10 cellular contexts compared by ENCODE assay signal in genomic region chr4:997375-998071, GRCh38. TPM values are rescaled to one million over a fixed set of nuclear protein-coding genes. Genes with fewer than 3 reads are reported as not detected.
DNase-seq lines count a peak whose midpoint lies in the region; ATAC-seq, FAIRE-seq and TF ChIP-seq lines count a peak whose summit lies in the region.
"Had no signal": no experiment of that assay in that cellular context is flagged by ENCODE, and none has a peak within 500 bp of the region (broad histone marks: within the 10 kb centered on the region; RNA-seq: fewer than 3 reads in every experiment).

No MANE protein-coding gene starts in this region.

- H3K4me1 ChIP-seq in adipocyte (ENCODE audit: control insufficient read depth, insufficient read depth, low read length) (peaks cover 8% of the 10 kb centered on the region), iPS DF 6.9 (ENCODE audit: control insufficient read depth, insufficient read depth, low read length) (peaks cover 1% of the 10 kb centered on the region; the same call in 1 of the 2 replicates), skeletal muscle satellite cell (ENCODE audit: control insufficient read depth, insufficient read depth, low read length) (no peaks in the 10 kb centered on the region)

- TF ChIP-seq POLR2A in GM12891 (IDR thresholded peaks at IDR 0.05; ENCODE audit: low read depth, low read length), result no peak

- no peaks in the 10 kb centered on the region for H3K9me3 ChIP-seq in adipocyte (ENCODE audit: control insufficient read depth, low read length)
- no peaks in the 10 kb centered on the region for H3K9me3 ChIP-seq in iPS DF 6.9 (ENCODE audit: control insufficient read depth, insufficient read depth, low read length)
- H3K9me3 ChIP-seq in skeletal muscle satellite cell (replicated peaks; ENCODE audit: low read length), result no peaks in the 10 kb centered on the region

- no peak overlapping the region for H3K27ac ChIP-seq in iPS DF 6.9 (ENCODE audit: low read length)

- H3K4me3 ChIP-seq in H7 (ENCODE audit: insufficient read depth, low read depth, low read length), result peak overlapping the region; percentile 30
- H3K4me3 ChIP-seq in adipocyte (ENCODE audit: low read length), result peak overlapping the region; percentile 44
- peak overlapping the region; percentile 38; the same call in 1 of the 2 replicates for H3K4me3 ChIP-seq in iPS DF 6.9 (ENCODE audit: low read length)
- peak overlapping the region; percentile 39 for H3K4me3 ChIP-seq in skeletal muscle satellite cell (ENCODE audit: low read length)

- peak overlapping the region; percentile 61 for H3K4me2 ChIP-seq in skeletal muscle satellite cell (ENCODE audit: low read length)

- WGBS in iPS DF 6.9 (ENCODE audit: insufficient coverage, insufficient read length), result no CpG with 5 or more reads among the region's 68 CpGs

- H3K36me3 ChIP-seq in H7 (replicated peaks; ENCODE audit: control insufficient read depth, insufficient read depth, low read length), result no peaks in the 10 kb centered on the region
- H3K36me3 ChIP-seq in adipocyte (ENCODE audit: control insufficient read depth, insufficient read depth, low read length, severe bottlenecking), result no peaks in the 10 kb centered on the region
- no peaks in the 10 kb centered on the region for H3K36me3 ChIP-seq in iPS DF 6.9 (ENCODE audit: control insufficient read depth, insufficient read depth, low read length)
- H3K36me3 ChIP-seq in skeletal muscle satellite cell (ENCODE audit: insufficient read depth, low read length), result no peaks in the 10 kb centered on the region

- peak; percentile 92 for DNase-seq in H7
- DNase-seq in adipocyte (ENCODE audit: low read depth), result peak; percentile 71
- DNase-seq in iPS DF 6.9 (ENCODE audit: low read depth, low spot score), result no peak
- no peak for DNase-seq in GM12891 (ENCODE audit: insufficient read length, low spot score)
- DNase-seq in activated CD4-positive, alpha-beta T cell treated with anti-CD3 and anti-CD28 coated beads for 48 hours, result no peak
- DNase-seq: NCI-H82; stimulated activated CD4-positive, alpha-beta T cell treated with anti-CD3 and anti-CD28 coated beads, Interleukin-1b, Interleukin-23, amount 100 ng/mL, for 48 hours had no signal

- H3K27me3 ChIP-seq in H7 (ENCODE audit: control insufficient read depth, insufficient read depth, low read length) (peaks cover 38% of the 10 kb centered on the region), adipocyte (replicated peaks; ENCODE audit: control insufficient read depth, insufficient read depth, low read length) (peaks cover 15% of the 10 kb centered on the region), iPS DF 6.9 (ENCODE audit: control insufficient read depth, insufficient read depth, low read length) (peaks cover 41% of the 10 kb centered on the region; the same call in 1 of the 2 replicates), skeletal muscle satellite cell (ENCODE audit: control insufficient read depth, insufficient read depth, low read length) (peaks cover 51% of the 10 kb centered on the region)

- no peak for ATAC-seq in GM18858 (IDR thresholded peaks at IDR 0.05; ENCODE audit: unreplicated experiment)
- no peak for ATAC-seq in GM21360 (IDR thresholded peaks at IDR 0.05; ENCODE audit: unreplicated experiment)

- FAIRE-seq in GM12891 (lab: Jason Lieb, UNC), result no peak

- H3K9ac ChIP-seq in adipocyte (ENCODE audit: low read length), result peak overlapping the region; percentile 54
- H3K9ac ChIP-seq in skeletal muscle satellite cell (ENCODE audit: low read depth, low read length), result peak overlapping the region; percentile 35

TF ChIP-seq in GM12891, 5 proteins besides CTCF, POLR2A, EP300 and RAD21:
- TF ChIP-seq PAX5 (IDR thresholded peaks at IDR 0.05; ENCODE audit: insufficient read depth, low read length, severe bottlenecking), result no peak
- no peak for TF ChIP-seq TAF1 (IDR thresholded peaks at IDR 0.05; ENCODE audit: low read depth, low read length)
- TF ChIP-seq SPI1 (IDR thresholded peaks at IDR 0.05; ENCODE audit: low read depth, low read length), result no peak

RNA-seq across cellular contexts. Expression of gene SLC26A1, which starts 4.3 kb away (rescaled TPM):
- total RNA-seq in H7 (2014; rRNA removed; shearing (Covaris generic)), result 0.03 and 0.30 TPM in 2 replicates
- total RNA-seq in skeletal muscle satellite cell (2012; rRNA removed), result under 0.01 and 0.22 TPM in 2 replicates
- 0.23 TPM for polyA plus RNA-seq in GM12891 (2012; ENCODE audit: low read depth, missing spikeins)

RNA-seq across cellular contexts. Expression of gene IDUA, which starts 10.7 kb away (rescaled TPM):
- 4.6 TPM in 2 replicates for total RNA-seq in H7 (2014; rRNA removed; shearing (Covaris generic))
- 11.7 and 15.5 TPM in 2 replicates for total RNA-seq in skeletal muscle satellite cell (2012; rRNA removed)
- polyA plus RNA-seq in GM12891 (2012; ENCODE audit: low read depth, missing spikeins), result 2.3 TPM

RNA-seq across cellular contexts. Expression of gene FGFRL1, which starts 13.9 kb away (rescaled TPM):
- total RNA-seq in H7 (2014; rRNA removed; shearing (Covaris generic)), result 23.3 and 39.1 TPM in 2 replicates
- total RNA-seq in skeletal muscle satellite cell (2012; rRNA removed), result 14.2 and 19.9 TPM in 2 replicates
- polyA plus RNA-seq in GM12891 (2012; ENCODE audit: low read depth, missing spikeins), result 0.46 TPM

RNA-seq across cellular contexts. Expression of gene DGKQ, which starts 24.2 kb away (rescaled TPM):
- 19.4 and 26.7 TPM in 2 replicates for total RNA-seq in H7 (2014; rRNA removed; shearing (Covaris generic))
- 12.9 and 13.5 TPM in 2 replicates for total RNA-seq in skeletal muscle satellite cell (2012; rRNA removed)
- 1.9 TPM for polyA plus RNA-seq in GM12891 (2012; ENCODE audit: low read depth, missing spikeins)

Comparison
In these comparisons a context has a peak if more than half of its experiments do, and no peak if none do; other contexts are left out.
1. DNase-seq: peak in H7 (single experiment) and adipocyte (single experiment); none in iPS DF 6.9 (single experiment), GM12891 (single experiment) and activated CD4-positive, alpha-beta T cell treated with anti-CD3 and anti-CD28 coated beads for 48 hours (single experiment).
2. Peak in every context shown above with its lines, with median percentiles within 50 percentile points of each other: H3K4me3 ChIP-seq.